ENCODE assay signal across 8 cellular contexts in the genomic region with DNA sequence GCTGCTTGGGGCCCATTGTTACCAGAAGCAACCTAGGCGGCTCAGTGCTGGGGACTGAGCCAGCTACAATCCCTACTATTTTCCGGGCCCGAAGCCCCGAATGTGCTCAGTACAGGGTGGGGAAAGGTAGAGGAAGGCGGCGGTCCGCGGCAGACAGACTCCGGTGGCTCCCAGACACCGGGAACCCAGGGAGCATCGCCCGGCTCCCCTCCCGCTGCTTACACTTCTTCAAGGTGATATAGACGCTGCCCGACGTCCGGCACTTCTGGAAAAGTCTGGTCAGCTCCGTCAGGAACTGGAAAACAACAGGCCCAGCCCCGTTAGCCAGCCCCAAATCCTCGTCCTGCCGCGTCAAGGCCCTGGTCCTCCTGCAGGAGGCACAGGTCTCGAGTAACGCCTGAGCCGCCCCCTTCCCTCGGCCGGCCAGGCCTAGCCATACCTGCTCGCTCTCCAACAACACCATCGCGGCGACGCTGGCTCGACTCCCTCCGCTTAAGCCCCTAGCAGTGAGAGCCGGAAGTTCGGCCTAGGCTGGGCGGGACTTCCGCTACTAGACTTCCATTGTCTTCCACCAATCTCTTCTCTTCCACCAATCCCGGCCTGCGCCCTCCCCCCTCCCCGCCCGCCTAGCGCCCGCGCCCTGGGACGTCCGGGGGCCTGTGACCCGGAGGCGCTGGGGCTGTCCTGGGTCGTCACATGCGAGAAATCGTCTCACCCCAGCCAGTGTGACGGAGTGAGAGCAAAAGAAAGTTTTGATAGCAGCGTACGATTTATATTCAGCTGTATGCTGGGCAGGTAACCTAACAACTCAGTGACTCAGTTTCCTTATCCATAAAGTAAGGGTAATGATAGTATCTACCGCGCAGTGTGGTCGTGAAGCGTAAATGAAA.
DNase-seq lines count a peak whose midpoint lies in the region; ATAC-seq and FAIRE-seq lines count a peak whose summit lies in the region.

A gene with protein sequence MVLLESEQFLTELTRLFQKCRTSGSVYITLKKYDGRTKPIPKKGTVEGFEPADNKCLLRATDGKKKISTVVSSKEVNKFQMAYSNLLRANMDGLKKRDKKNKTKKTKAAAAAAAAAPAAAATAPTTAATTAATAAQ (minus strand): TSS at position 528 of the 890 bp plus-strand sequence. CDS start 65 bp downstream, at position 463.

- peak within 1 kb of the TSS; percentile 99 for H3K4me3 Mint-ChIP-seq in effector memory CD8-positive, alpha-beta T cell

- H3K4me1 Mint-ChIP-seq in effector memory CD8-positive, alpha-beta T cell (ENCODE audit: low read depth in 2 of 2), result peaks cover 27 to 45% of the 10 kb centered on the region in 2 donors

- peak; percentile 72 for FAIRE-seq in HTR-8/SVneo (lab: Jason Lieb, UNC)

- H3K27me3 Mint-ChIP-seq in effector memory CD8-positive, alpha-beta T cell, result no peaks in the 10 kb centered on the region

- peak within 1 kb of the TSS; percentile 99 for H3K27ac Mint-ChIP-seq in effector memory CD8-positive, alpha-beta T cell

- H3K36me3 Mint-ChIP-seq in effector memory CD8-positive, alpha-beta T cell (ENCODE audit: insufficient read depth), result peaks cover 60% of the 10 kb centered on the region

- DNase-seq in COR-L47 (lab: John Stamatoyannopoulos, UW) (peak; percentile 92), HTR-8/SVneo (ENCODE audit: insufficient read length, low spot score) (peak; percentile 87), NOMO-1 treated with DMSO at 0.1 percent for 48 hours (lab: John Stamatoyannopoulos, UW; ENCODE audit: unreplicated experiment) (peak; percentile 91), medulla oblongata (ENCODE audit: extremely low spot score) (peak; percentile 97)
- peak; percentile 84 to 86 for DNase-seq in activated CD8-positive, alpha-beta memory T cell treated with anti-CD3 and anti-CD28 coated beads for 4 hours (ENCODE audit: low read depth in 2 of 2)
- peak; percentile 88 to 90 (median 90) for DNase-seq in effector memory CD8-positive, alpha-beta T cell
- peak; percentile 81 to 91 (median 89) for DNase-seq in stimulated activated CD4-positive, alpha-beta T cell treated with anti-CD3 and anti-CD28 coated beads, TNF-alpha, amount 100 ng/mL, for 48 hours (ENCODE audit: low read depth in 3 of 3)

- H3K9me3 Mint-ChIP-seq in effector memory CD8-positive, alpha-beta T cell, result no peaks in the 10 kb centered on the region

- ATAC-seq in GM21381 (IDR thresholded peaks at IDR 0.05; ENCODE audit: unreplicated experiment), result peak; percentile 91
- ATAC-seq in effector memory CD8-positive, alpha-beta T cell (replicated peaks), result peak; percentile 95

Comparison
In these comparisons a context has a peak if more than half of its experiments do, and no peak if none do; other contexts are left out.
1. Peak in every context shown above with its lines: DNase-seq and ATAC-seq.